ENCODE assay signal across 33 cellular contexts in genomic region chr21:40929833-40930232, GRCh38.
DNase-seq lines count a peak whose midpoint lies in the region; ATAC-seq, FAIRE-seq and TF ChIP-seq lines count a peak whose summit lies in the region.
"Had no signal": no experiment of that assay in that cellular context is flagged by ENCODE, and none has a peak within 500 bp of the region (broad histone marks: within the 10 kb centered on the region; RNA-seq: fewer than 3 reads in every experiment).

No MANE protein-coding gene starts in this region.

- no peaks in the 10 kb centered on the region for H3K9me2 ChIP-seq in GM23248 (ENCODE audit: insufficient read depth)

- 0% methylated on average over 2 of the region's 2 CpGs for WGBS in K562 (ENCODE audit: insufficient coverage, low coverage, missing lambda C conversion rate)
- WGBS in esophagus muscularis mucosa, result 91% methylated on average over 2 of the region's 2 CpGs
- WGBS in GM23248 (ENCODE audit: low coverage in 1 of 2, low lambda C conversion rate in 2 of 2, missing lambda C conversion rate in 2 of 2), 2 experiments, result 33 to 42% methylated on average over 2 of the region's 2 CpGs

- intact Hi-C loops in K562 (cut with micrococcal nuclease) (no loop called here), esophagus muscularis mucosa (cut with DNase I) (no loop called here)

- H3K9ac ChIP-seq in K562 (ENCODE audit: insufficient read depth in 1 of 2, low read depth in 2 of 2, low read length in 2 of 2), result no peak overlapping the region
- no peak overlapping the region for H3K9ac ChIP-seq in GM23248
- H3K9ac ChIP-seq: BLaER1; BLaER1 treated with 17β-estradiol and CSF1 and Interleukin-3, amounts not matched to agents 10 nM and 100 nM had no signal

- no peak for DNase-seq in K562 (ENCODE audit: extremely low read depth in 1 of 4, low spot score in 3 of 4)
- DNase-seq in esophagus muscularis mucosa (ENCODE audit: extremely low spot score), result peak; percentile 47
- no peak for DNase-seq in GM23248
- DNase-seq in NCI-H1436 (lab: John Stamatoyannopoulos, UW), result no peak
- DNase-seq: 8988T; ACHN; AML-193; BE2C; C1 segment of cervical spinal cord; Caco-2; Calu3; CD4-positive, alpha-beta memory T cell; CD4-positive, alpha-beta T cell; CD4-positive, CD25-positive, alpha-beta regulatory T cell; CD8-positive, alpha-beta memory T cell; CD8-positive, alpha-beta T cell; COR-L47; DMS 273 treated with DMSO at 0.1 percent for 48 hours; DMS153; DMS53; DMS79; DMS79 treated with DMSO at 0.1 percent for 48 hours; DND-41; EL had no signal

- H3K4me3 ChIP-seq in HEK293 (ENCODE audit: low read depth, low read length) (no peak overlapping the region), K562 (no peak overlapping the region), esophagus muscularis mucosa (no peak overlapping the region), GM23248 (no peak overlapping the region)
- H3K4me3 ChIP-seq: A549; BLaER1; BLaER1 treated with 17β-estradiol and CSF1 and Interleukin-3, amounts not matched to agents 10 nM and 100 nM had no signal

- no peaks in the 10 kb centered on the region for H3K79me2 ChIP-seq in K562 (ENCODE audit: control insufficient read depth, insufficient read depth, low read length)
- H3K79me2 ChIP-seq in GM23248 (ENCODE audit: insufficient read depth), result no peaks in the 10 kb centered on the region

- no peak for TF ChIP-seq CTCF in HEK293 (tag by site-specific recombination; IDR thresholded peaks at IDR 0.05)
- no peak for TF ChIP-seq CTCF in K562 (IDR thresholded peaks at IDR 0.05 in 2 of 3, conservative IDR thresholded peaks at IDR 0.05 in 1 of 3; ENCODE audit: insufficient read depth in 2 of 3, low read depth in 1 of 3, low read length in 3 of 3)
- TF ChIP-seq CTCF in esophagus muscularis mucosa (IDR thresholded peaks at IDR 0.05), result no peak

- H4K20me1 ChIP-seq in K562 (replicated peaks; ENCODE audit: control insufficient read depth, insufficient read depth, low read length) (no peaks in the 10 kb centered on the region), GM23248 (ENCODE audit: insufficient read depth) (no peaks in the 10 kb centered on the region)
- H4K20me1 ChIP-seq: BLaER1; BLaER1 treated with 17β-estradiol and CSF1 and Interleukin-3, amounts not matched to agents 10 nM and 100 nM had no signal

- in situ Hi-C loops in K562 (cut with MboI), result no loop called here
- in situ Hi-C loops in GM23248 (cut with MboI), result no loop called here

- no peaks in the 10 kb centered on the region for H3F3A ChIP-seq in GM23248 (ENCODE audit: insufficient read depth)

- no peak overlapping the region for H3K27ac ChIP-seq in HEK293 (ENCODE audit: extremely low read depth, low read depth, low read length)
- no peak overlapping the region for H3K27ac ChIP-seq in K562 (ENCODE audit: extremely low read depth, low read depth, low read length)
- no peak overlapping the region for H3K27ac ChIP-seq in esophagus muscularis mucosa (replicated peaks in 1 of 4)
- H3K27ac ChIP-seq in GM23248, result no peak overlapping the region
- H3K27ac ChIP-seq: 22Rv1; A549; BLaER1; BLaER1 treated with 17β-estradiol and CSF1 and Interleukin-3, amounts not matched to agents 10 nM and 100 nM; C4-2B had no signal

- H3K9me3 ChIP-seq in HEK293 (ENCODE audit: control insufficient read depth, insufficient read depth, low read depth, low read length) (no peaks in the 10 kb centered on the region), K562 (replicated peaks; ENCODE audit: control insufficient read depth, insufficient read depth, low read depth, low read length) (no peaks in the 10 kb centered on the region; the same call in 1 of the 2 replicates), esophagus muscularis mucosa (peaks cover 0 to 24% (median 14%) of the 10 kb centered on the region in 4 donors), GM23248 (ENCODE audit: low read depth) (no peaks in the 10 kb centered on the region)
- H3K9me3 ChIP-seq: A549, Caco-2 had no signal

- TF ChIP-seq EP300 in K562 (IDR thresholded peaks at IDR 0.05; ENCODE audit: low read length) (no peak), esophagus muscularis mucosa (IDR thresholded peaks at IDR 0.05) (no peak)

- H3K4me2 ChIP-seq in K562 (ENCODE audit: insufficient read depth, low read length) (no peak overlapping the region), GM23248 (ENCODE audit: unreplicated experiment) (no peak overlapping the region)
- H3K4me2 ChIP-seq: A549; BLaER1; BLaER1 treated with 17β-estradiol and CSF1 and Interleukin-3, amounts not matched to agents 10 nM and 100 nM had no signal

- POLR2A ChIA-PET in HEK293 (lab: Yijun Ruan, JAX) (no interaction called here), K562 (lab: Yijun Ruan, JAX) (no interaction called here)

- no peaks in the 10 kb centered on the region for H3K9me1 ChIP-seq in K562 (ENCODE audit: control insufficient read depth, insufficient read depth, low read length)

- no peaks in the 10 kb centered on the region for H3K36me3 ChIP-seq in HEK293 (ENCODE audit: control insufficient read depth in 2 of 2, insufficient read depth in 1 of 2, low read length in 2 of 2)
- no peaks in the 10 kb centered on the region for H3K36me3 ChIP-seq in K562 (ENCODE audit: control insufficient read depth, insufficient read depth, low read length)
- H3K36me3 ChIP-seq in esophagus muscularis mucosa, result no peaks in the 10 kb centered on the region
- no peaks in the 10 kb centered on the region for H3K36me3 ChIP-seq in GM23248 (ENCODE audit: low read depth)
- H3K36me3 ChIP-seq: BE2C; BLaER1; BLaER1 treated with 17β-estradiol and CSF1 and Interleukin-3, amounts not matched to agents 10 nM and 100 nM had no signal

- TF ChIP-seq POLR2A in K562 (conservative IDR thresholded peaks at IDR 0.05) (no peak), esophagus muscularis mucosa (IDR thresholded peaks at IDR 0.05; ENCODE audit: low read depth) (no peak)

- BruUV-seq in K562 (replicated peaks; lab: Mats Ljungman, UMichigan), result no TSS peak

- ATAC-seq in K562, result no peak
- ATAC-seq in HG02973 (IDR thresholded peaks at IDR 0.05; ENCODE audit: unreplicated experiment), result no peak
- ATAC-seq: A549; CD8-positive, alpha-beta T cell had no signal

- H2AFZ ChIP-seq in K562 (ENCODE audit: low read depth, low read length), result no peak overlapping the region
- H2AFZ ChIP-seq in GM23248, result no peak overlapping the region

- FAIRE-seq in K562 (lab: Jason Lieb, UNC), result no peak
- FAIRE-seq: A204.1, A549, D721Med had no signal

- TF ChIP-seq RAD21 in K562 (CRISPR knock-in tag; conservative IDR thresholded peaks at IDR 0.05 in 1 of 2, IDR thresholded peaks at IDR 0.05 in 1 of 2), result no peak

- H3K27me3 ChIP-seq in K562 (ENCODE audit: control insufficient read depth in 2 of 2, insufficient read depth in 2 of 2, low read length in 2 of 2) (no peaks in the 10 kb centered on the region), esophagus muscularis mucosa (peaks cover 0 to 7% (median 0%) of the 10 kb centered on the region in 4 donors), GM23248 (replicated peaks; ENCODE audit: insufficient read depth) (no peaks in the 10 kb centered on the region)
- H3K27me3 ChIP-seq: BE2C; BLaER1; BLaER1 treated with 17β-estradiol and CSF1 and Interleukin-3, amounts not matched to agents 10 nM and 100 nM had no signal

- CTCF ChIA-PET in HEK293 (lab: Yijun Ruan, JAX), result interaction anchor here (0.6 to 1.1 kb wide), 2 partner anchors 113 to 138 kb away, joined by 3 read pairs; no protein-coding TSS in a partner anchor
- CTCF ChIA-PET in K562 (lab: Yijun Ruan, JAX; ENCODE audit: low intra/inter-chr PET ratio), result no interaction called here

- no peaks in the 10 kb centered on the region for H3K4me1 ChIP-seq in HEK293 (ENCODE audit: control insufficient read depth, insufficient read depth, low read length)
- no peaks in the 10 kb centered on the region for H3K4me1 ChIP-seq in K562 (replicated peaks in 1 of 2; ENCODE audit: control insufficient read depth in 2 of 2, insufficient read depth in 2 of 2, low read length in 2 of 2)
- no peaks in the 10 kb centered on the region for H3K4me1 ChIP-seq in esophagus muscularis mucosa
- no peaks in the 10 kb centered on the region for H3K4me1 ChIP-seq in GM23248 (ENCODE audit: insufficient read depth)
- H3K4me1 ChIP-seq: A549, BE2C, BLaER1, Caco-2 had no signal

TF ChIP-seq in HEK293, 187 proteins besides CTCF, POLR2A, EP300 and RAD21:
- no peak for TF ChIP-seq SP7 (tag by site-specific recombination; IDR thresholded peaks at IDR 0.05)
- no peak for TF ChIP-seq HOXD13 (CRISPR knock-in tag; IDR thresholded peaks at IDR 0.05; ENCODE audit: borderline replicate concordance)
- peak; percentile 74 for TF ChIP-seq ZNF707 (tag by site-specific recombination; IDR thresholded peaks at IDR 0.05)
- no peak for TF ChIP-seq ZNF404 (tag by site-specific recombination; IDR thresholded peaks at IDR 0.05)
- no peak for TF ChIP-seq ZNF19 (tag by site-specific recombination; IDR thresholded peaks at IDR 0.05; ENCODE audit: low read depth)

TF ChIP-seq in K562, 482 proteins besides CTCF, POLR2A, EP300 and RAD21:
- TF ChIP-seq TAF7 (tag; IDR thresholded peaks at IDR 0.05), result no peak
- peak; percentile 64; the same call in 1 of the 2 replicates for TF ChIP-seq ZNF707 (CRISPR knock-in tag; conservative IDR thresholded peaks at IDR 0.05)

Comparison
In these comparisons a context has a peak if more than half of its experiments do, and no peak if none do; other contexts are left out.
1. Of the 44 proteins assayed by ChIP-seq in both K562 and HEK293: peak only in K562: none; only in HEK293: none; in both: ZNF707; in neither: 43.